In genomic region chr6:166460473-166461437, GRCh38 we compare ENCODE assay signal across 14 cellular contexts.
DNase-seq lines count a peak whose midpoint lies in the region; ATAC-seq, FAIRE-seq and TF ChIP-seq lines count a peak whose summit lies in the region.
"Had no signal": no experiment of that assay in that cellular context is flagged by ENCODE, and none has a peak within 500 bp of the region (broad histone marks: within the 10 kb centered on the region; RNA-seq: fewer than 3 reads in every experiment).

No MANE protein-coding gene starts in this region.

- H3K4me3 ChIP-seq in bronchial epithelial cell (ENCODE audit: low read depth, low read length): no peak overlapping the region
- H3K4me3 ChIP-seq in neural progenitor cell: no peak overlapping the region
- H3K4me3 ChIP-seq: adrenal gland, psoas muscle had no signal

- H3K27ac ChIP-seq in neural progenitor cell: no peak overlapping the region
- H3K27ac ChIP-seq: adrenal gland, psoas muscle had no signal

- H3K4me1 ChIP-seq in neural progenitor cell: no peaks in the 10 kb centered on the region
- H3K4me1 ChIP-seq: adrenal gland, psoas muscle had no signal

- peaks cover 3% of the 10 kb centered on the region for H3K4me1 Mint-ChIP-seq in neural progenitor cell

- H3K9me3 Mint-ChIP-seq in neural progenitor cell: peaks cover 7% of the 10 kb centered on the region
- H3K9me3 Mint-ChIP-seq: activated T-cell treated with anti-CD3 and anti-CD28 coated beads, Interleukin-2, amount 50 U/mL, for 24 hours had no signal

- H3K27me3 ChIP-seq in bronchial epithelial cell (ENCODE audit: control insufficient read depth, insufficient read depth, low read length) (no peaks in the 10 kb centered on the region), neural progenitor cell (no peaks in the 10 kb centered on the region)
- H3K27me3 ChIP-seq: adrenal gland had no signal

- no peaks in the 10 kb centered on the region for H3F3A ChIP-seq in neural progenitor cell (ENCODE audit: low read depth)

- no peak overlapping the region for H3K9ac ChIP-seq in neural progenitor cell

- peaks cover 1% of the 10 kb centered on the region for H3K36me3 ChIP-seq in bronchial epithelial cell (ENCODE audit: control insufficient read depth, insufficient read depth, low read length)
- no peaks in the 10 kb centered on the region for H3K36me3 ChIP-seq in neural progenitor cell
- H3K36me3 ChIP-seq: adrenal gland had no signal

- FAIRE-seq in bronchial epithelial cell (lab: Jason Lieb, UNC): no peak

- peaks cover 3% of the 10 kb centered on the region for H3K27me3 Mint-ChIP-seq in neural progenitor cell (ENCODE audit: insufficient read depth, low read depth)
- H3K27me3 Mint-ChIP-seq: activated T-cell treated with anti-CD3 and anti-CD28 coated beads, Interleukin-2, amount 50 U/mL, for 24 hours; CD4-positive, alpha-beta memory T cell had no signal

- DNase-seq in EH (ENCODE audit: low read depth) (peak; percentile 62), NCI-H146 (lab: John Stamatoyannopoulos, UW) (peak; percentile 70), bronchial epithelial cell (ENCODE audit: low read depth) (peak; percentile 60), neural progenitor cell (ENCODE audit: low spot score) (no peak), midbrain (lab: John Stamatoyannopoulos, UW) (no peak)
- DNase-seq in stimulated activated CD4-positive, alpha-beta T cell treated with anti-CD3 and anti-CD28 coated beads, Interleukin-4, amount 100 ng/mL, for 24 hours: no peak
- DNase-seq: activated CD4-positive, alpha-beta T cell treated with anti-CD3 and anti-CD28 coated beads for 48 hours; activated T-cell treated with anti-CD3 and anti-CD28 coated beads, Interleukin-2, amount 50 U/mL, for 24 hours; adrenal gland; CD4-positive, alpha-beta memory T cell; GDM1; NCI-H524; psoas muscle had no signal

- H3K4me3 Mint-ChIP-seq in neural progenitor cell: no peak overlapping the region
- H3K4me3 Mint-ChIP-seq: activated T-cell treated with anti-CD3 and anti-CD28 coated beads, Interleukin-2, amount 50 U/mL, for 24 hours; CD4-positive, alpha-beta memory T cell had no signal

- H3K4me2 ChIP-seq in neural progenitor cell: no peak overlapping the region

- no peak for ATAC-seq in GM21360 (IDR thresholded peaks at IDR 0.05; ENCODE audit: unreplicated experiment)
- ATAC-seq: psoas muscle had no signal

- no peaks in the 10 kb centered on the region for H3K79me2 ChIP-seq in neural progenitor cell (ENCODE audit: low read depth)

- peak overlapping the region; percentile 87 for H3K27ac Mint-ChIP-seq in neural progenitor cell
- H3K27ac Mint-ChIP-seq: activated T-cell treated with anti-CD3 and anti-CD28 coated beads, Interleukin-2, amount 50 U/mL, for 24 hours had no signal

- H3K36me3 Mint-ChIP-seq in neural progenitor cell: peaks cover 24% of the 10 kb centered on the region

- H3K9me3 ChIP-seq in neural progenitor cell (ENCODE audit: low read depth): no peaks in the 10 kb centered on the region
- H3K9me3 ChIP-seq: adrenal gland, psoas muscle had no signal

- TF ChIP-seq CTCF in bronchial epithelial cell (IDR thresholded peaks at IDR 0.05; ENCODE audit: insufficient read depth, low read length, severe bottlenecking) (no peak), neural progenitor cell (IDR thresholded peaks at IDR 0.05) (no peak)

- no peaks in the 10 kb centered on the region for H4K20me1 ChIP-seq in neural progenitor cell (ENCODE audit: low read depth)

- no peak overlapping the region for H2AFZ ChIP-seq in neural progenitor cell (replicated peaks)

Comparison
In these comparisons a context has a peak if more than half of its experiments do, and no peak if none do; other contexts are left out.
1. DNase-seq: peak in EH (single experiment), NCI-H146 (single experiment) and bronchial epithelial cell (single experiment); none in neural progenitor cell (single experiment), midbrain (single experiment) and stimulated activated CD4-positive, alpha-beta T cell treated with anti-CD3 and anti-CD28 coated beads, Interleukin-4, amount 100 ng/mL, for 24 hours (single experiment).